11 cellular contexts compared by ENCODE assay signal in the genomic region with DNA sequence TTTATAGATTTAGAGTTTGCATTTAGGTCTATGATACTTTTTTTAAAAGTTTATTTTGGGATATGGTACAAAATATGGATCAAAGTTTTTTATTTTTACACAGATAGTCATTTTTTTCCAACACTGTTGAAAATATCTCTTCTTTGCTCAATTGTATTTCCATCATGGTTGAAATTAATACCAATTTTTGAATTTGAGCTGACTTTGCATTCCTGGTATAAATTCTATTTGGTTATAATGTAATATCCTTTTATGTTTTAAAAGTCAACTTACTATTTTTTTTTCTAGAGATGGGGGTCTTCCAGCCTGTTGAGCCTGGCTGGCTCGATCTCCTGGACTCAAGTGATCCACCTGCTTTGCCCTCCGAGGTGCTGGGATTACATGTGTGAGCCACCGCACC.
"Had no signal": no experiment of that assay in that cellular context is flagged by ENCODE, and none has a peak within 500 bp of the region (broad histone marks: within the 10 kb centered on the region; RNA-seq: fewer than 3 reads in every experiment).

No MANE protein-coding gene starts in this region.

- H3K27ac ChIP-seq: GM23248 had no signal

- ATAC-seq: GM23338, HCT116 had no signal

- H3K36me3 ChIP-seq: HAP-1 had no signal

- H3K9ac ChIP-seq: GM23248 had no signal

- DNase-seq: GM23248, GOT3, H7, H9, HCEC 1CT, HFFc6 had no signal

- H3K4me3 ChIP-seq: GM23248, GM23338, HAP-1 had no signal

- FAIRE-seq: H1, H54 had no signal

- H3K4me2 ChIP-seq: GM23338 had no signal

- H3K9me3 ChIP-seq: HAP-1 had no signal

- H2AFZ ChIP-seq: GM23248, GM23338 had no signal

- H3K4me1 ChIP-seq: HAP-1 had no signal
